39 cellular contexts compared by ENCODE assay signal in genomic region chr21:22762463-22762862, GRCh38.
"Had no signal": no experiment of that assay in that cellular context is flagged by ENCODE, and none has a peak within 500 bp of the region (broad histone marks: within the 10 kb centered on the region; RNA-seq: fewer than 3 reads in every experiment).

No MANE protein-coding gene starts in this region.

- H3K36me3 Mint-ChIP-seq: activated naive CD4-positive, alpha-beta T cell treated with anti-CD3 and anti-CD28 coated beads, Interleukin-2, amount 10 ng/mL, durations not matched to agents 7 days and 5 days; activated naive CD4-positive, alpha-beta T cell treated with anti-CD3 and anti-CD28 coated beads, Interleukin-2, amount 50 U/mL, for 24 hours; activated naive CD4-positive, alpha-beta T cell treated with anti-CD3 and anti-CD28 coated beads, Interleukin-2, amount 50 U/mL, for 72 hours; activated naive CD8-positive, alpha-beta T cell; activated naive CD8-positive, alpha-beta T cell treated with anti-CD3 and anti-CD28 coated beads for 36 hours; activated naive CD8-positive, alpha-beta T cell treated with anti-CD3 and anti-CD28 coated beads, Interleukin-2, amount 10 ng/mL, durations not matched to agents 7 days and 5 days; brain had no signal

- FAIRE-seq: astrocyte, bronchial epithelial cell had no signal

- H3K4me1 ChIP-seq: adrenal gland, ascending aorta, body of pancreas, breast epithelium had no signal

- H3K36me3 ChIP-seq: adrenal gland, ascending aorta, brain microvascular endothelial cell, breast epithelium, cardiac muscle cell had no signal

- DNase-seq: activated effector memory CD4-positive, alpha-beta T cell treated with anti-CD3 and anti-CD28 coated beads, Interleukin-2, amount 50 U/mL, for 16 hours; activated effector memory CD4-positive, alpha-beta T cell treated with Interleukin-2 at 50 U/mL for 16 hours; activated gamma-delta T cell; activated gamma-delta T cell treated with Interleukin-2 at 50 U/mL for 16 hours; activated naive CD4-positive, alpha-beta T cell; activated naive CD4-positive, alpha-beta T cell treated with anti-CD3 and anti-CD28 coated beads for 36 hours; activated naive CD4-positive, alpha-beta T cell treated with anti-CD3 and anti-CD28 coated beads, Interleukin-2, amount 10 ng/mL, durations not matched to agents 7 days and 5 days; activated naive CD4-positive, alpha-beta T cell treated with anti-CD3 and anti-CD28 coated beads, Interleukin-2, amount 50 U/mL, for 16 hours; activated naive CD4-positive, alpha-beta T cell treated with Interleukin-2 at 50 U/mL for 16 hours; activated naive CD8-positive, alpha-beta T cell treated with anti-CD3 and anti-CD28 coated beads for 36 hours; activated naive CD8-positive, alpha-beta T cell treated with anti-CD3 and anti-CD28 coated beads, Interleukin-2, amount 10 ng/mL, durations not matched to agents 7 days and 5 days; activated naive CD8-positive, alpha-beta T cell treated with anti-CD3 and anti-CD28 coated beads, Interleukin-2, amount 50 U/mL, for 24 hours; activated T-cell treated with anti-CD3 and anti-CD28 coated beads, Interleukin-2, amount 50 U/mL, for 24 hours; activated T-cell treated with anti-CD3 and anti-CD28 coated beads, Interleukin-2, amount 50 U/mL, for 4 hours; activated T-cell treated with anti-CD3 and anti-CD28 coated beads, Interleukin-2, amount 50 U/mL, for 48 hours; activated T-cell treated with anti-CD3 and anti-CD28 coated beads, Interleukin-2, amount 50 U/mL, for 72 hours; adrenal gland; amniotic stem cell; amygdala; anterior cingulate cortex; aorta; body of pancreas; brain microvascular endothelial cell; caudate nucleus; central memory CD4-positive, alpha-beta T cell; cerebellar nuclear complex had no signal

- H3K9me3 Mint-ChIP-seq: activated naive CD4-positive, alpha-beta T cell treated with anti-CD3 and anti-CD28 coated beads, Interleukin-2, amount 10 ng/mL, durations not matched to agents 7 days and 5 days; activated naive CD4-positive, alpha-beta T cell treated with anti-CD3 and anti-CD28 coated beads, Interleukin-2, amount 50 U/mL, for 72 hours; activated naive CD8-positive, alpha-beta T cell treated with anti-CD3 and anti-CD28 coated beads for 36 hours; activated naive CD8-positive, alpha-beta T cell treated with anti-CD3 and anti-CD28 coated beads, Interleukin-2, amount 10 ng/mL, durations not matched to agents 7 days and 5 days; activated naive CD8-positive, alpha-beta T cell treated with anti-CD3 and anti-CD28 coated beads, Interleukin-2, amount 50 U/mL, for 24 hours; activated T-cell treated with anti-CD3 and anti-CD28 coated beads, Interleukin-2, amount 50 U/mL, for 4 hours; activated T-cell treated with anti-CD3 and anti-CD28 coated beads, Interleukin-2, amount 50 U/mL, for 72 hours; activated T-helper 1 cell treated with anti-CD3 and anti-CD28 coated beads, Interleukin-12 subunit alpha, Interleukin-12 subunit beta, Interleukin-2, Interleukin-4 antibody, amounts not matched to agents 30 ng/mL and 10 ng/mL and 1 ng/mL, durations not matched to agents 14 hours and 24 hours and 36 hours; activated T-helper 17 cell treated with anti-CD3 and anti-CD28 coated beads, Interleukin-2, amount 50 U/mL, for 72 hours had no signal

- H3K27me3 ChIP-seq: adrenal gland, ascending aorta, body of pancreas, brain microvascular endothelial cell, breast epithelium, cardiac muscle cell had no signal

- H3K27ac Mint-ChIP-seq: activated naive CD4-positive, alpha-beta T cell treated with anti-CD3 and anti-CD28 coated beads for 36 hours; activated naive CD4-positive, alpha-beta T cell treated with anti-CD3 and anti-CD28 coated beads, Interleukin-2, amount 10 ng/mL, durations not matched to agents 7 days and 5 days; activated naive CD4-positive, alpha-beta T cell treated with anti-CD3 and anti-CD28 coated beads, Interleukin-2, amount 50 U/mL, for 24 hours; activated naive CD4-positive, alpha-beta T cell treated with anti-CD3 and anti-CD28 coated beads, Interleukin-2, amount 50 U/mL, for 72 hours; activated naive CD8-positive, alpha-beta T cell; activated naive CD8-positive, alpha-beta T cell treated with anti-CD3 and anti-CD28 coated beads for 36 hours; activated naive CD8-positive, alpha-beta T cell treated with anti-CD3 and anti-CD28 coated beads, Interleukin-2, amount 10 ng/mL, durations not matched to agents 7 days and 5 days; activated naive CD8-positive, alpha-beta T cell treated with anti-CD3 and anti-CD28 coated beads, Interleukin-2, amount 50 U/mL, for 24 hours; activated T-cell treated with anti-CD3 and anti-CD28 coated beads, Interleukin-2, amount 50 U/mL, for 24 hours; activated T-cell treated with anti-CD3 and anti-CD28 coated beads, Interleukin-2, amount 50 U/mL, for 72 hours; activated T-helper 1 cell treated with anti-CD3 and anti-CD28 coated beads, Interleukin-12 subunit alpha, Interleukin-12 subunit beta, Interleukin-2, Interleukin-4 antibody, amounts not matched to agents 30 ng/mL and 10 ng/mL and 1 ng/mL, durations not matched to agents 14 hours and 24 hours and 36 hours; activated T-helper 17 cell treated with anti-CD3 and anti-CD28 coated beads, Interleukin-2, amount 50 U/mL, for 72 hours; activated T-helper 2 cell treated with anti-CD3 and anti-CD28 coated beads, Interferon-gamma antibody, Interleukin-2, Interleukin-4, amounts not matched to agents 10 μg/mL and 5 μg/mL and 100 μg/mL, durations not matched to agents 14 hours and 24 hours and 36 hours; brain had no signal

- H3K27ac ChIP-seq: adrenal gland, ascending aorta, body of pancreas, brain microvascular endothelial cell, breast epithelium, cardiac muscle cell had no signal

- H3K27me3 Mint-ChIP-seq: activated naive CD4-positive, alpha-beta T cell treated with anti-CD3 and anti-CD28 coated beads, Interleukin-2, amount 10 ng/mL, durations not matched to agents 7 days and 5 days; activated naive CD4-positive, alpha-beta T cell treated with anti-CD3 and anti-CD28 coated beads, Interleukin-2, amount 50 U/mL, for 24 hours; activated naive CD8-positive, alpha-beta T cell; activated naive CD8-positive, alpha-beta T cell treated with anti-CD3 and anti-CD28 coated beads for 36 hours; activated naive CD8-positive, alpha-beta T cell treated with anti-CD3 and anti-CD28 coated beads, Interleukin-2, amount 10 ng/mL, durations not matched to agents 7 days and 5 days; activated naive CD8-positive, alpha-beta T cell treated with anti-CD3 and anti-CD28 coated beads, Interleukin-2, amount 50 U/mL, for 24 hours; activated T-cell treated with anti-CD3 and anti-CD28 coated beads, Interleukin-2, amount 50 U/mL, for 24 hours; activated T-helper 17 cell treated with anti-CD3 and anti-CD28 coated beads, Interleukin-2, amount 50 U/mL, for 72 hours; brain; central memory CD8-positive, alpha-beta T cell had no signal

- ATAC-seq: activated naive CD4-positive, alpha-beta T cell treated with anti-CD3 and anti-CD28 coated beads, Interleukin-2, amount 50 U/mL, for 72 hours; activated naive CD8-positive, alpha-beta T cell treated with anti-CD3 and anti-CD28 coated beads, Interleukin-2, amount 50 U/mL, for 24 hours; activated T-cell treated with anti-CD3 and anti-CD28 coated beads, Interleukin-2, amount 50 U/mL, for 4 hours; activated T-cell treated with anti-CD3 and anti-CD28 coated beads, Interleukin-2, amount 50 U/mL, for 72 hours; activated T-helper 17 cell treated with anti-CD3 and anti-CD28 coated beads, Interleukin-2, amount 50 U/mL, for 72 hours; body of pancreas had no signal

- H3K4me3 Mint-ChIP-seq: activated naive CD4-positive, alpha-beta T cell treated with anti-CD3 and anti-CD28 coated beads for 36 hours; activated naive CD4-positive, alpha-beta T cell treated with anti-CD3 and anti-CD28 coated beads, Interleukin-2, amount 10 ng/mL, durations not matched to agents 7 days and 5 days; activated naive CD4-positive, alpha-beta T cell treated with anti-CD3 and anti-CD28 coated beads, Interleukin-2, amount 50 U/mL, for 24 hours; activated naive CD8-positive, alpha-beta T cell; activated naive CD8-positive, alpha-beta T cell treated with anti-CD3 and anti-CD28 coated beads for 36 hours; activated naive CD8-positive, alpha-beta T cell treated with anti-CD3 and anti-CD28 coated beads, Interleukin-2, amount 10 ng/mL, durations not matched to agents 7 days and 5 days; activated naive CD8-positive, alpha-beta T cell treated with anti-CD3 and anti-CD28 coated beads, Interleukin-2, amount 50 U/mL, for 24 hours; activated T-cell treated with anti-CD3 and anti-CD28 coated beads, Interleukin-2, amount 50 U/mL, for 24 hours; activated T-cell treated with anti-CD3 and anti-CD28 coated beads, Interleukin-2, amount 50 U/mL, for 4 hours; activated T-cell treated with anti-CD3 and anti-CD28 coated beads, Interleukin-2, amount 50 U/mL, for 72 hours; activated T-helper 1 cell treated with anti-CD3 and anti-CD28 coated beads, Interleukin-12 subunit alpha, Interleukin-12 subunit beta, Interleukin-2, Interleukin-4 antibody, amounts not matched to agents 30 ng/mL and 10 ng/mL and 1 ng/mL, durations not matched to agents 14 hours and 24 hours and 36 hours; activated T-helper 17 cell treated with anti-CD3 and anti-CD28 coated beads, Interleukin-2, amount 50 U/mL, for 72 hours; brain; central memory CD8-positive, alpha-beta T cell had no signal

- H3K4me1 Mint-ChIP-seq: activated naive CD4-positive, alpha-beta T cell treated with anti-CD3 and anti-CD28 coated beads, Interleukin-2, amount 10 ng/mL, durations not matched to agents 7 days and 5 days; activated naive CD4-positive, alpha-beta T cell treated with anti-CD3 and anti-CD28 coated beads, Interleukin-2, amount 50 U/mL, for 24 hours; activated naive CD8-positive, alpha-beta T cell treated with anti-CD3 and anti-CD28 coated beads, Interleukin-2, amount 10 ng/mL, durations not matched to agents 7 days and 5 days; activated naive CD8-positive, alpha-beta T cell treated with anti-CD3 and anti-CD28 coated beads, Interleukin-2, amount 50 U/mL, for 24 hours; activated T-helper 17 cell treated with anti-CD3 and anti-CD28 coated beads, Interleukin-2, amount 50 U/mL, for 72 hours; brain; central memory CD8-positive, alpha-beta T cell had no signal

- H3K9me3 ChIP-seq: adrenal gland, ascending aorta, body of pancreas had no signal

- H3K4me3 ChIP-seq: adrenal gland, ascending aorta, body of pancreas, breast epithelium, cardiac muscle cell had no signal
